In the genomic region with DNA sequence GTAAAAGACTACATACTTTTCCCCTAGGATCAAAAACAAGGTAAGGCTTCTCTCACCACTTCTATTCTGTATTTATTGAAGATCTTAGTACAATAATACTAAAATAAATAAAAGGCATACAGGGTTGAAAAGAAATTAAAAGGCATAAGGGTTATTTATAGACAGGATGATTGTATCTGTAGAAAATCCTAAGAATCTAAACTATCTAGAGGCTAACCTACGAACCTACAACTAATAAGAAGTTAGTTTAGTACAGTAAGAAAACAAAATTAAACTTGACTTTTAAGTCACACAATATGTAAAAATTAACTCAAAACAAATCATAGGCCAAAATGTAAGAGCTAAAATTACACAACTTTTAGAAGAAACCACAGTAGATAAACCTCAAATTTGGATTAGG, we compare ENCODE assay signal across 23 cellular contexts. TPM values are rescaled to one million over a fixed set of nuclear protein-coding genes. Genes with fewer than 3 reads are reported as not detected.
DNase-seq lines count a peak whose midpoint lies in the region; ATAC-seq, FAIRE-seq and TF ChIP-seq lines count a peak whose summit lies in the region.
"Had no signal": no experiment of that assay in that cellular context is flagged by ENCODE, and none has a peak within 500 bp of the region (broad histone marks: within the 10 kb centered on the region; RNA-seq: fewer than 3 reads in every experiment).

No MANE protein-coding gene starts in this region.

- H3K36me3 ChIP-seq in small intestine (ENCODE audit: control insufficient read depth in 2 of 2, insufficient read depth in 2 of 2, low read length in 2 of 2) (peaks cover 0 to 4% of the 10 kb centered on the region in 2 donors), tibial nerve (peaks cover 0 to 42% (median 0%) of the 10 kb centered on the region in 3 donors)

- H3K27me3 ChIP-seq in small intestine (ENCODE audit: control insufficient read depth in 2 of 2, insufficient read depth in 2 of 2, low read length in 2 of 2) (no peaks in the 10 kb centered on the region), tibial nerve (no peaks in the 10 kb centered on the region)
- H3K27me3 ChIP-seq: foreskin keratinocyte, thyroid gland had no signal

- TF ChIP-seq CTCF in coronary artery (IDR thresholded peaks at IDR 0.05) (no peak), tibial nerve (IDR thresholded peaks at IDR 0.05) (no peak)

- TF ChIP-seq EP300 in tibial nerve (IDR thresholded peaks at IDR 0.05): no peak

- H3K4me3 ChIP-seq in small intestine (ENCODE audit: low read depth in 1 of 2, low read length in 2 of 2) (no peak overlapping the region), coronary artery (no peak overlapping the region), tibial nerve (no peak overlapping the region)
- H3K4me3 ChIP-seq: lung, thyroid gland had no signal

- H3K4me1 ChIP-seq in small intestine (ENCODE audit: control insufficient read depth in 2 of 2, insufficient read depth in 1 of 2, low read depth in 1 of 2, low read length in 1 of 2) (no peaks in the 10 kb centered on the region), tibial nerve (peaks cover 0 to 42% (median 3%) of the 10 kb centered on the region in 4 donors)
- H3K4me1 ChIP-seq: foreskin keratinocyte had no signal

- 72 to 92% (median 90%) methylated on average over 1 of the region's 1 CpG for WGBS in small intestine, 3 donors
- 40 to 44% methylated on average over 1 of the region's 1 CpG for WGBS in tibial nerve, 2 donors

- ATAC-seq in left cardiac atrium: no peak
- ATAC-seq: foreskin keratinocyte; stimulated activated effector memory CD8-positive, alpha-beta T cell treated with anti-CD3 and anti-CD28 coated beads, Interleukin-12 subunit alpha, Interleukin-12 subunit beta, amount 100 ng/mL, for 72 hours had no signal

- H3K9me3 ChIP-seq in small intestine (ENCODE audit: control insufficient read depth, low read depth): no peaks in the 10 kb centered on the region
- H3K9me3 ChIP-seq in tibial nerve: no peaks in the 10 kb centered on the region
- H3K9me3 ChIP-seq: thyroid gland had no signal

- DNase-seq in HCEC 1CT (peak; percentile 34), astrocyte of the hippocampus (ENCODE audit: low read depth, low spot score) (peak; percentile 9), iris pigment epithelial cell (ENCODE audit: low read depth) (peak; percentile 22), small intestine (no peak), coronary artery (ENCODE audit: low spot score) (no peak), tibial nerve (ENCODE audit: low spot score in 2 of 2) (no peak), left cardiac atrium (no peak)
- DNase-seq: activated CD8-positive, alpha-beta memory T cell treated with anti-CD3 and anti-CD28 coated beads, Interleukin-2, amount 50 U/mL, for 4 hours; activated effector memory CD4-positive, alpha-beta T cell treated with anti-CD3 and anti-CD28 coated beads, Interleukin-2, amount 50 U/mL, for 16 hours; AML-193; central memory CD4-positive, alpha-beta T cell; DMS79 treated with DMSO at 0.1 percent for 48 hours; foreskin keratinocyte; islet precursor cell; NCI-H526 treated with DMSO at 0.1 percent for 48 hours; thyroid gland had no signal

- TF ChIP-seq POLR2A in tibial nerve (IDR thresholded peaks at IDR 0.05): no peak

- H3K27ac ChIP-seq in small intestine (ENCODE audit: low read depth in 1 of 2, low read length in 1 of 2): no peak overlapping the region
- H3K27ac ChIP-seq in coronary artery: no peak overlapping the region
- H3K27ac ChIP-seq in tibial nerve: peak overlapping the region in 1 of 4 donors; percentile 8
- H3K27ac ChIP-seq: foreskin keratinocyte had no signal

- intact Hi-C loops in left cardiac atrium (cut with DNase I): no loop called here

- peak; percentile 61 for FAIRE-seq in small intestine (lab: Jason Lieb, UNC)
- FAIRE-seq: GM18507, H1 had no signal

RNA-seq across cellular contexts. Expression of gene ADAM30, which starts 50.4 kb away (rescaled TPM):
- polyA plus RNA-seq in small intestine: not detected
- total RNA-seq in tibial nerve: not detected
- not detected for total RNA-seq in left cardiac atrium
- total RNA-seq: activated CD4-positive, alpha-beta T cell treated with anti-CD3 and anti-CD28 coated beads, Interleukin-2, amount 10 ng/mL, durations not matched to agents 24 days and 14 days; foreskin keratinocyte; H1; lung; neural crest cell had no signal
- polyA plus RNA-seq: adipose tissue, foreskin keratinocyte, H1, lung had no signal

Comparison
In these comparisons a context has a peak if more than half of its experiments do, and no peak if none do; other contexts are left out.
1. DNase-seq: peak in HCEC 1CT (single experiment), astrocyte of the hippocampus (single experiment) and iris pigment epithelial cell (single experiment); none in small intestine (single experiment), coronary artery (single experiment), tibial nerve (0 of 2) and left cardiac atrium (single experiment).